In the genomic region with DNA sequence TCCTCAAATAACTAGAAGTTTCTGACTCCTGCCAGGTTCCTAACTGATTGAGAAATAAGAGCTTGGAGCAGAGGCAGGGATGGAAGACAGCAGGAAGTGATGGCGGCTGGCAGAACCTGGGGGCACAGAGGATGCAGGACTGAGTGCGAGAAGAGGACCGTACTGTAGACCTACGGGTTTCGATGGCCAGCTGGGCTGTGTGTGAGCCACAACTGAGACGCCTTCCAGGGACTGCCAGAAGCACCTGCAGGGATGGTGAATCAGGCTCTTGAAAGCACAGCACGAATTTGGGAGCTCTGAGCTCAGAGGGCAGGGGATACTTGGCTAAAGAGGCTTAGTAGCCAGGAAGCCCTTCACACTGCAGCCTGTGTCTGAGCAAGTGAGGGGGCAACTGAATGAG, we compare ENCODE assay signal across 1 cellular context.
TF ChIP-seq lines count a peak whose summit lies in the region.

No MANE protein-coding gene starts in this region.

TF ChIP-seq in H1, 55 proteins besides CTCF, POLR2A, EP300 and RAD21 (continued from another document):
- TF ChIP-seq RXRA (IDR thresholded peaks at IDR 0.05; ENCODE audit: insufficient read depth, low read depth, low read length) (no peak), TAF1 (IDR thresholded peaks at IDR 0.05; ENCODE audit: low read depth, low read length) (no peak), KDM1A (IDR thresholded peaks at IDR 0.05; ENCODE audit: borderline replicate concordance, low read length) (no peak), USF2 (IDR thresholded peaks at IDR 0.05; ENCODE audit: low read length) (no peak), JUND (IDR thresholded peaks at IDR 0.05; ENCODE audit: low read length) (no peak), RNF2 (IDR thresholded peaks at IDR 0.05; ENCODE audit: borderline replicate concordance, low read depth, low read length, missing control alignments, poor library complexity, severe bottlenecking) (no peak), CHD2 (IDR thresholded peaks at IDR 0.05; ENCODE audit: low read length) (no peak), HDAC2 (IDR thresholded peaks at IDR 0.05; ENCODE audit: borderline replicate concordance in 1 of 2, low read depth in 2 of 2, low read length in 2 of 2) (no peak), CHD1 (IDR thresholded peaks at IDR 0.05; ENCODE audit: low read depth, low read length) (no peak), KDM4A (IDR thresholded peaks at IDR 0.05; ENCODE audit: low read depth, low read length, severe bottlenecking) (no peak), YY1 (IDR thresholded peaks at IDR 0.05; ENCODE audit: low read depth, low read length) (no peak)
